34 cellular contexts compared by ENCODE assay signal in genomic region chr5:96377167-96377566, GRCh38. TPM values are rescaled to one million over a fixed set of nuclear protein-coding genes. Genes with fewer than 3 reads are reported as not detected.
"Had no signal": no experiment of that assay in that cellular context is flagged by ENCODE, and none has a peak within 500 bp of the region (broad histone marks: within the 10 kb centered on the region; RNA-seq: fewer than 3 reads in every experiment).

No MANE protein-coding gene starts in this region.

- FAIRE-seq: endothelial cell of umbilical vein had no signal

- DNase-seq: activated CD4-positive, alpha-beta T cell treated with anti-CD3 and anti-CD28 coated beads for 36 hours; activated CD4-positive, CD25-positive, alpha-beta regulatory T cell; activated CD8-positive, alpha-beta memory T cell treated with anti-CD3 and anti-CD28 coated beads, Interleukin-2, amount 10 ng/mL, durations not matched to agents 7 days and 5 days; activated CD8-positive, alpha-beta T cell treated with anti-CD3 and anti-CD28 coated beads, Interleukin-2, amount 10 ng/mL, durations not matched to agents 7 days and 5 days; activated naive CD4-positive, alpha-beta T cell treated with Interleukin-2 at 50 U/mL for 16 hours; activated T-cell treated with anti-CD3 and anti-CD28 coated beads for 4 hours; activated T-cell treated with anti-CD3 and anti-CD28 coated beads, Interleukin-2, amount 50 U/mL, for 72 hours; anterior cingulate cortex; cerebellar nuclear complex; dorsolateral prefrontal cortex; effector memory CD4-positive, alpha-beta T cell; gastrocnemius medialis; glutamatergic neuron; naive B cell; psoas muscle; sigmoid colon; stimulated activated CD4-positive, alpha-beta T cell treated with anti-CD3 and anti-CD28 coated beads, Interleukin-1b, Interleukin-23, amount 100 ng/mL, for 48 hours; stimulated activated CD4-positive, alpha-beta T cell treated with anti-CD3 and anti-CD28 coated beads, Interleukin-4, amount 100 ng/mL, for 4 hours; stimulated activated CD8-positive, alpha-beta memory T cell treated with anti-CD3 and anti-CD28 coated beads, Interleukin-4, amount 100 ng/mL, for 48 hours; stimulated activated naive CD8-positive, alpha-beta T cell treated with anti-CD3 and anti-CD28 coated beads, Interleukin-15, amount 100 ng/mL, for 72 hours; substantia nigra; T-helper 1 cell had no signal

- H2AFZ ChIP-seq: parathyroid adenoma had no signal

- H3K9ac ChIP-seq: parathyroid adenoma had no signal

- H3K36me3 ChIP-seq: cardiac muscle cell, gastrocnemius medialis, sigmoid colon, vagina had no signal

- H3K27me3 ChIP-seq: cardiac muscle cell, dorsolateral prefrontal cortex, gastrocnemius medialis, sigmoid colon, vagina had no signal

- H3K4me1 Mint-ChIP-seq: mesothelial cell of epicardium; naive B cell; stimulated activated memory B cell treated with anti-CD40 and anti-IgM and Interleukin-4, amounts not matched to agents 10 μg/mL and 1 μg/mL and 100 μg/mL, for 72 hours; stimulated activated naive CD8-positive, alpha-beta T cell treated with anti-CD3 and anti-CD28 coated beads, Interleukin-15, amount 100 ng/mL, for 72 hours had no signal

- H3K4me1 ChIP-seq: gastrocnemius medialis, parathyroid adenoma, psoas muscle, sigmoid colon, vagina had no signal

- H3K79me2 ChIP-seq: parathyroid adenoma had no signal

- H3K4me3 ChIP-seq: cardiac muscle cell, coronary artery, dorsolateral prefrontal cortex, gastrocnemius medialis, psoas muscle, sigmoid colon, smooth muscle cell, vagina had no signal

- H3K36me3 Mint-ChIP-seq: activated CD8-positive, alpha-beta memory T cell treated with anti-CD3 and anti-CD28 coated beads, Interleukin-2, amount 10 ng/mL, durations not matched to agents 7 days and 5 days; activated naive CD8-positive, alpha-beta T cell; mesothelial cell of epicardium; naive B cell; stimulated activated memory B cell treated with anti-CD40 and anti-IgM and Interleukin-4, amounts not matched to agents 10 μg/mL and 1 μg/mL and 100 μg/mL, for 72 hours; type B pancreatic cell had no signal

- H3K9me3 ChIP-seq: gastrocnemius medialis, psoas muscle, sigmoid colon, vagina had no signal

- H3K4me2 ChIP-seq: smooth muscle cell had no signal

- H3K9me3 Mint-ChIP-seq: activated T-cell treated with anti-CD3 and anti-CD28 coated beads, Interleukin-2, amount 50 U/mL, for 72 hours; mesothelial cell of epicardium; naive B cell; stimulated activated memory B cell treated with anti-CD40 and anti-IgM and Interleukin-4, amounts not matched to agents 10 μg/mL and 1 μg/mL and 100 μg/mL, for 72 hours; stimulated activated naive CD8-positive, alpha-beta T cell treated with anti-CD3 and anti-CD28 coated beads, Interleukin-15, amount 100 ng/mL, for 72 hours; T-helper 2 cell treated with Interferon-gamma antibody and Interleukin-4, amounts not matched to agents 5 μg/mL and 100 μg/mL, for 36 hours; type B pancreatic cell had no signal

- H3K27ac Mint-ChIP-seq: activated CD4-positive, alpha-beta T cell treated with anti-CD3 and anti-CD28 coated beads for 36 hours; activated CD8-positive, alpha-beta memory T cell treated with anti-CD3 and anti-CD28 coated beads, Interleukin-2, amount 10 ng/mL, durations not matched to agents 7 days and 5 days; activated CD8-positive, alpha-beta T cell treated with anti-CD3 and anti-CD28 coated beads, Interleukin-2, amount 10 ng/mL, durations not matched to agents 7 days and 5 days; activated naive CD8-positive, alpha-beta T cell; activated T-cell treated with anti-CD3 and anti-CD28 coated beads, Interleukin-2, amount 50 U/mL, for 72 hours; mesothelial cell of epicardium; naive B cell; stimulated activated memory B cell treated with anti-CD40 and anti-IgM and Interleukin-4, amounts not matched to agents 10 μg/mL and 1 μg/mL and 100 μg/mL, for 72 hours; stimulated activated naive CD8-positive, alpha-beta T cell treated with anti-CD3 and anti-CD28 coated beads, Interleukin-15, amount 100 ng/mL, for 72 hours; T-helper 2 cell treated with Interferon-gamma antibody and Interleukin-4, amounts not matched to agents 5 μg/mL and 100 μg/mL, for 36 hours; type B pancreatic cell had no signal

- H3K27ac ChIP-seq: cardiac muscle cell, coronary artery, dorsolateral prefrontal cortex, gastrocnemius medialis, parathyroid adenoma, psoas muscle, sigmoid colon, vagina had no signal

- H3K4me3 Mint-ChIP-seq: activated CD4-positive, alpha-beta T cell treated with anti-CD3 and anti-CD28 coated beads for 36 hours; activated CD8-positive, alpha-beta memory T cell treated with anti-CD3 and anti-CD28 coated beads, Interleukin-2, amount 10 ng/mL, durations not matched to agents 7 days and 5 days; activated CD8-positive, alpha-beta T cell treated with anti-CD3 and anti-CD28 coated beads, Interleukin-2, amount 10 ng/mL, durations not matched to agents 7 days and 5 days; activated naive CD8-positive, alpha-beta T cell; activated T-cell treated with anti-CD3 and anti-CD28 coated beads, Interleukin-2, amount 50 U/mL, for 72 hours; mesothelial cell of epicardium; naive B cell; stimulated activated memory B cell treated with anti-CD40 and anti-IgM and Interleukin-4, amounts not matched to agents 10 μg/mL and 1 μg/mL and 100 μg/mL, for 72 hours; stimulated activated naive CD8-positive, alpha-beta T cell treated with anti-CD3 and anti-CD28 coated beads, Interleukin-15, amount 100 ng/mL, for 72 hours; T-helper 2 cell treated with Interferon-gamma antibody and Interleukin-4, amounts not matched to agents 5 μg/mL and 100 μg/mL, for 36 hours; type B pancreatic cell had no signal

RNA-seq across cellular contexts. Expression of gene PCSK1, which starts 55.9 kb away (rescaled TPM):
- total RNA-seq: activated CD4-positive, alpha-beta T cell treated with anti-CD3 and anti-CD28 coated beads for 36 hours; activated CD8-positive, alpha-beta memory T cell treated with anti-CD3 and anti-CD28 coated beads, Interleukin-2, amount 10 ng/mL, durations not matched to agents 7 days and 5 days; activated CD8-positive, alpha-beta T cell treated with anti-CD3 and anti-CD28 coated beads, Interleukin-2, amount 10 ng/mL, durations not matched to agents 7 days and 5 days; activated T-cell treated with anti-CD3 and anti-CD28 coated beads, Interleukin-2, amount 50 U/mL, for 72 hours; cardiac muscle cell; kidney epithelial cell; mesothelial cell of epicardium had no signal
- polyA plus RNA-seq: cardiac muscle cell had no signal
